In the genomic region with DNA sequence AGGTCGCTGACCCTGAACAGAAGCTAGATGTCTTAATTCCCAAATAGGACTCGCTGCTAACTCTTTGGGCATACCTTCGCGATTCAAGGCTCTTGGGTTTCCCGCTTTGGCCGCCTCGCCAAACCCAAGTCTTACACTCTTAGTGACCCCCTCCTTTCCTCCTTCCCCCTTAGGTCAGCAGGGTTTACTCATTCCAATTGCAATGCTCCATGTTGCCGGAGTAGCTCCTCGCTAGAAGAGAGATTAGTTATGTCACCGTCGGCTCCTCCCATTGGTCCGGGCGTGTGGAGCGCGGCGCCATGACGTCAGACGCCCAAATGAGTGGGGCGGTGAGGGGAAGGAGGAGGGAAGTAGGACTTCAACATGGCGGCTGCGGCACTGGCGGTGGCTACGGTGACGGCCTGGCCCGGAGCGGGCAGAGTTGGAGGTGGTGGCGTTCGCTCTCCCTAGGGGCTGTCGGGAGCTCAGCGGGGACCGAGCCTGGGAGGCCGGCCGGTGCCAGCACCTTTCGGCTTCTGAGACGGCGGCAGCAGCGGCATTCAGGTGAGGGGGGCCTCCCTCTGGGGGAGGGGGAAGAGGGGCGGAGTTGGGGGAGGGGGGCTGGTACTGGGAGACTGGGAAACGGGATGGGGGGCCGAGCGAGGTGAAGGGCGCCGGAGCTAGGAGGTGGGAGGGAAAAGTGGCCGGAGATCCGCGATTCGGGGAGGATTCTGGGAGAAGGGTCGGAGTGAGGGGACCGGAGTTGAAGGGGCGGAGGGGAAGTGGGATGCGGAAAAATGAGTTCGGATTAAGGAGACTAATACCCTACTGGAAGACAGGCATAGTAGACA, we compare ENCODE assay signal across 8 cellular contexts. TPM values are rescaled to one million over a fixed set of nuclear protein-coding genes. Genes with fewer than 3 reads are reported as not detected.
A peak's percentile ranks its signal among the peaks of the same experiment; 100 is the strongest.
DNase-seq lines count a peak whose midpoint lies in the region; ATAC-seq lines count a peak whose summit lies in the region.

A gene (plus strand): TSS at position 346 of the 830 bp plus-strand sequence. CDS start 41,872 bp downstream, outside the sequence.

- no peaks in the 10 kb centered on the region for H3K4me1 ChIP-seq in NT2/D1 (ENCODE audit: insufficient read depth, insufficient read length)

- peak within 1 kb of the TSS; percentile 93 for H3K9ac ChIP-seq in NT2/D1 (ENCODE audit: insufficient read length, low read depth)

- H3K4me3 ChIP-seq in NT2/D1 (ENCODE audit: insufficient read length, low read depth) = peak within 1 kb of the TSS; percentile 66

- H3K27me3 ChIP-seq in NT2/D1 (ENCODE audit: insufficient read depth, insufficient read length) = no peaks in the 10 kb centered on the region

- peaks cover 5% of the 10 kb centered on the region for H3K36me3 ChIP-seq in NT2/D1 (ENCODE audit: insufficient read depth, insufficient read length, low read length)

- peak; percentile 98 for ATAC-seq in GM21381 (IDR thresholded peaks at IDR 0.05; ENCODE audit: unreplicated experiment)

- DNase-seq in COR-L47 (lab: John Stamatoyannopoulos, UW) (peak; percentile 93), HUDEP-2 (lab: John Stamatoyannopoulos, UW; ENCODE audit: unreplicated experiment in 76 of 76) (peak in 75 of 76 experiments; percentile 29 to 95 (median 87)), NT2/D1 (ENCODE audit: low read depth, low spot score) (peak; percentile 97), mesenteric fat pad (ENCODE audit: low spot score) (peak; percentile 98)
- peak; percentile 85 for DNase-seq in activated CD8-positive, alpha-beta memory T cell treated with anti-CD3 and anti-CD28 coated beads, Interleukin-2, amount 50 U/mL, for 1 hour (ENCODE audit: extremely low read depth)
- peak; percentile 83 for DNase-seq in stimulated activated CD8-positive, alpha-beta memory T cell treated with anti-CD3 and anti-CD28 coated beads, Interleukin-15, amount 100 ng/mL, for 24 hours (ENCODE audit: low read depth)

- no peaks in the 10 kb centered on the region for H3K9me3 ChIP-seq in NT2/D1 (ENCODE audit: insufficient read depth, low read length)

- in situ Hi-C loops in endometrial microvascular endothelial cells (cut with HindIII; ENCODE audit: inconsistent ontology term, low pct_unique_long_range_greater_than_20kb, low sequenced_read_pairs) = no loop called here

RNA-seq across cellular contexts. Expression of the gene that starts here (rescaled TPM):
- total RNA-seq in endometrial microvascular endothelial cells (ENCODE audit: inconsistent ontology term) (41.5 TPM), mesenteric fat pad (56.0 TPM)

Comparison
In these comparisons a context has a peak if more than half of its experiments do, and no peak if none do; other contexts are left out.
1. Peak in every context shown above with its lines: DNase-seq, ATAC-seq and H3K4me3 ChIP-seq.